ENCODE assay signal across 2 cellular contexts in the genomic region with DNA sequence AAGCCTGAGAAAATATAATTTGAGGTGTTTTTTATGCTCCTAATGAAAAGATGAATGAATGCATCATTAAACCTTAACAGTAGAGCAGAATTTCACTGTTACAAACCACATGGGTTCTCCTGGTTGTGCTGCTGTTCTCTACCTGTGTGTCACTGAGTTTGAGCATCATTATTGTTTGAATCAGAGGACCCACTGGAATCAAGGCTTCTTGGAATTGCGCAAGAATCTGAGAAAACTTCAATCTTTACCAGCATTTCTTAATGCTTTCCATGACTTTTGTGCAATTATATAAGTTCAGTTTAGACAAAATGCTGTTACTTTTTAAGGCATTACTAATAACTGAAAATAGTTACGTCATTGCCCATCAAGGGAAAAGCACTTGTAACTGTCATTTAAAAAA.
TF ChIP-seq lines count a peak whose summit lies in the region.

No MANE protein-coding gene starts in this region.

TF ChIP-seq in HepG2, 621 proteins besides CTCF, POLR2A, EP300 and RAD21:
- TF ChIP-seq ZNF326 (CRISPR knock-in tag; IDR thresholded peaks at IDR 0.05; ENCODE audit: borderline replicate concordance): no peak
- TF ChIP-seq CC2D1A (CRISPR knock-in tag; IDR thresholded peaks at IDR 0.05): no peak
- peak; percentile 83 for TF ChIP-seq CEBPB (IDR thresholded peaks at IDR 0.05; ENCODE audit: borderline replicate concordance, low read depth, low read length)
- no peak for TF ChIP-seq GATA4 (IDR thresholded peaks at IDR 0.05; ENCODE audit: borderline replicate concordance, low read depth)

TF ChIP-seq in K562, 482 proteins besides CTCF, POLR2A, EP300 and RAD21:
- TF ChIP-seq PRPF4 (IDR thresholded peaks at IDR 0.05; ENCODE audit: insufficient read depth, low read depth, low read length, poor library complexity, severe bottlenecking): no peak
- no peak for TF ChIP-seq ZNF224 (CRISPR knock-in tag; IDR thresholded peaks at IDR 0.05)
- no peak for TF ChIP-seq CEBPG (CRISPR knock-in tag; IDR thresholded peaks at IDR 0.05)
- peak; percentile 59 to 82 for TF ChIP-seq CEBPG (tag; conservative IDR thresholded peaks at IDR 0.05 in 1 of 2, IDR thresholded peaks at IDR 0.05 in 1 of 2)
- peak; percentile 90 for TF ChIP-seq CEBPB (tag; IDR thresholded peaks at IDR 0.05)
